6 cellular contexts compared by ENCODE assay signal in genomic region chr3:171110715-171111114, GRCh38.
"Had no signal": no experiment of that assay in that cellular context is flagged by ENCODE, and none has a peak within 500 bp of the region (broad histone marks: within the 10 kb centered on the region; RNA-seq: fewer than 3 reads in every experiment).

No MANE protein-coding gene starts in this region.

- ATAC-seq: GM23338, HepG2 had no signal

- DNase-seq: H9, HCEC 1CT, KBM-7 had no signal

- H3K27ac ChIP-seq: HL-60 had no signal

- H3K4me3 ChIP-seq: GM23338 had no signal
